Comparison of ENCODE assay signal across 11 cellular contexts in the genomic region with DNA sequence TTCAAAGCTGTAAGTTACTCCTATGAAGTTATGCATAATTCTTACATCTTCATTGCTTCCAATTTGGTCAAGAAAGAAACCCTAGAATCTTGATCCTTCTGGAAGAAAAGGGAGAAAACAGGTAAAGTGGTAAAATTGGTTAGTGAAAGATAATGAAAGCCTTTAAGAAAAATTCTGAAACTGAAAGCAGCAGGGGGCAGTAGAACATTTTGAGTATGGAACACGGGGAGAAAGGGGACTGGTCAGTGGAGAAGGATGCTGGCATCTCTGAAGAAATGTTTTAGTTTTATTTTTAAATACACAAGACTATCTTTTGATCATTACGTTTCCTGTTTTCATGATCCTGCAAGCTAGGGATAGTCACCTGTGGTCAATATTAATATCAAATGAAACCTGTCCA. TPM values are rescaled to one million over a fixed set of nuclear protein-coding genes. Genes with fewer than 3 reads are reported as not detected.
A peak's percentile ranks its signal among the peaks of the same experiment; 100 is the strongest.
DNase-seq lines count a peak whose midpoint lies in the region; ATAC-seq, FAIRE-seq and TF ChIP-seq lines count a peak whose summit lies in the region.
"Had no signal": no experiment of that assay in that cellular context is flagged by ENCODE, and none has a peak within 500 bp of the region (broad histone marks: within the 10 kb centered on the region; RNA-seq: fewer than 3 reads in every experiment).

No MANE protein-coding gene starts in this region.

- H3K27ac Mint-ChIP-seq in CD4-positive, alpha-beta memory T cell = no peak overlapping the region
- H3K27ac Mint-ChIP-seq: activated T-cell treated with anti-CD3 and anti-CD28 coated beads, Interleukin-2, amount 50 U/mL, for 72 hours had no signal

- no peaks in the 10 kb centered on the region for H3K4me1 ChIP-seq in CD4-positive, alpha-beta memory T cell (ENCODE audit: insufficient read depth, low read length)

- H3K9me3 ChIP-seq in CD4-positive, alpha-beta memory T cell (ENCODE audit: control insufficient read depth in 1 of 2, low read length in 2 of 2) = no peaks in the 10 kb centered on the region

- no peak overlapping the region for H3K27ac ChIP-seq in CD4-positive, alpha-beta memory T cell (ENCODE audit: low read depth, low read length)

- CTCF ChIA-PET in CD4-positive, alpha-beta memory T cell (lab: Charles Lee; ENCODE audit: partially characterized antibody) = no interaction called here

- H3K4me1 Mint-ChIP-seq in CD4-positive, alpha-beta memory T cell = no peaks in the 10 kb centered on the region

- H3K4me3 ChIP-seq in CD4-positive, alpha-beta memory T cell (ENCODE audit: low read length in 2 of 2) = no peak overlapping the region

- in situ Hi-C loops in KBM-7 (cut with MboI; ENCODE audit: low pct_unique_long_range_greater_than_20kb, low sequenced_read_pairs) = no loop called here

- H3K36me3 Mint-ChIP-seq in CD4-positive, alpha-beta memory T cell = no peaks in the 10 kb centered on the region

- FAIRE-seq in GM19239 (lab: Jason Lieb, UNC) = no peak

- H3K4me3 Mint-ChIP-seq in CD4-positive, alpha-beta memory T cell = no peak overlapping the region
- H3K4me3 Mint-ChIP-seq: activated T-cell treated with anti-CD3 and anti-CD28 coated beads, Interleukin-2, amount 50 U/mL, for 72 hours had no signal

- TF ChIP-seq CTCF in AG09319 (IDR thresholded peaks at IDR 0.05; ENCODE audit: low read depth, low read length) = peak; percentile 45

- H3K27me3 Mint-ChIP-seq in CD4-positive, alpha-beta memory T cell = peaks cover 0 to 2% of the 10 kb centered on the region in 2 donors

- DNase-seq in AG09319 (ENCODE audit: extremely low read depth, low read depth) (no peak), KBM-7 (peak; percentile 4), SKM-1 treated with dmso at 0.1 percent for 144 hours (lab: John Stamatoyannopoulos, UW; ENCODE audit: unreplicated experiment) (peak; percentile 4), glomerular visceral epithelial cell (ENCODE audit: extremely low spot score) (peak; percentile 16), left lobe of liver (ENCODE audit: low spot score) (no peak), GM19239 (ENCODE audit: insufficient read length, low spot score) (no peak)
- DNase-seq in CD4-positive, alpha-beta memory T cell = no peak
- DNase-seq in activated effector memory CD4-positive, alpha-beta T cell treated with anti-CD3 and anti-CD28 coated beads, Interleukin-2, amount 50 U/mL, for 16 hours = no peak
- DNase-seq: activated T-cell treated with anti-CD3 and anti-CD28 coated beads, Interleukin-2, amount 50 U/mL, for 72 hours; NCI-H1694 had no signal

- intact Hi-C loops in CD4-positive, alpha-beta memory T cell (cut with micrococcal nuclease) = no loop called here

- H3K9me3 Mint-ChIP-seq in CD4-positive, alpha-beta memory T cell = peaks cover 0 to 4% (median 0%) of the 10 kb centered on the region in 8 donors

- ATAC-seq in left lobe of liver = no peak
- ATAC-seq: activated T-cell treated with anti-CD3 and anti-CD28 coated beads, Interleukin-2, amount 50 U/mL, for 72 hours had no signal

- no peaks in the 10 kb centered on the region for H3K27me3 ChIP-seq in CD4-positive, alpha-beta memory T cell (ENCODE audit: insufficient read depth, low read length)

- POLR2A ChIA-PET in CD4-positive, alpha-beta memory T cell (lab: Charles Lee; ENCODE audit: partially characterized antibody) = no interaction called here

- no peaks in the 10 kb centered on the region for H3K36me3 ChIP-seq in CD4-positive, alpha-beta memory T cell (ENCODE audit: insufficient read depth, low read length)

RNA-seq across cellular contexts. Expression of gene SLIT2, which starts 54.3 kb away (rescaled TPM):
- not detected for total RNA-seq in CD4-positive, alpha-beta memory T cell
- not detected for polyA plus RNA-seq in CD4-positive, alpha-beta memory T cell
- 0.63 TPM for total RNA-seq in left lobe of liver
- total RNA-seq: activated T-cell treated with anti-CD3 and anti-CD28 coated beads, Interleukin-2, amount 50 U/mL, for 72 hours; T-helper 1 cell treated with Interleukin-12 subunit alpha and Interleukin-12 subunit beta and Interleukin-4 antibody, amounts not matched to agents 30 ng/mL and 1 ng/mL, for 36 hours had no signal

Comparison
In these comparisons a context has a peak if more than half of its experiments do, and no peak if none do; other contexts are left out.
1. DNase-seq: peak in KBM-7 (single experiment), SKM-1 treated with dmso at 0.1 percent for 144 hours (single experiment) and glomerular visceral epithelial cell (single experiment); none in AG09319 (single experiment), CD4-positive, alpha-beta memory T cell (0 of 5), activated effector memory CD4-positive, alpha-beta T cell treated with anti-CD3 and anti-CD28 coated beads, Interleukin-2, amount 50 U/mL, for 16 hours (single experiment), left lobe of liver (single experiment) and GM19239 (single experiment).